In genomic region chr5:131672791-131673190, GRCh38 we compare ENCODE assay signal across 12 cellular contexts. TPM values are rescaled to one million over a fixed set of nuclear protein-coding genes. Genes with fewer than 3 reads are reported as not detected.
A peak's percentile ranks its signal among the peaks of the same experiment; 100 is the strongest.
DNase-seq lines count a peak whose midpoint lies in the region; ATAC-seq, FAIRE-seq and TF ChIP-seq lines count a peak whose summit lies in the region.
"Had no signal": no experiment of that assay in that cellular context is flagged by ENCODE, and none has a peak within 500 bp of the region (broad histone marks: within the 10 kb centered on the region; RNA-seq: fewer than 3 reads in every experiment).

No MANE protein-coding gene starts in this region.

- no peaks in the 10 kb centered on the region for H3K27me3 Mint-ChIP-seq in CD14-positive monocyte (ENCODE audit: low read depth in 3 of 3)
- H3K27me3 Mint-ChIP-seq: activated naive CD4-positive, alpha-beta T cell treated with anti-CD3 and anti-CD28 coated beads, Interleukin-2, amount 50 U/mL, for 24 hours; T-cell had no signal

- H3K4me1 Mint-ChIP-seq in CD14-positive monocyte: peaks cover 3% of the 10 kb centered on the region

- H3K4me1 ChIP-seq in GM12878 (ENCODE audit: control insufficient read depth, insufficient read depth, low read length) (peaks cover 38% of the 10 kb centered on the region), prostate gland (replicated peaks) (peaks cover 12% of the 10 kb centered on the region)

- H3K4me3 Mint-ChIP-seq in CD14-positive monocyte: no peak overlapping the region
- H3K4me3 Mint-ChIP-seq: activated naive CD4-positive, alpha-beta T cell treated with anti-CD3 and anti-CD28 coated beads, Interleukin-2, amount 50 U/mL, for 24 hours; T-cell had no signal

- POLR2A ChIA-PET in GM12878 (lab: Charles Lee): interaction anchor here (1.0 to 1.4 kb wide), 2 partner anchors 9 to 15 kb away, joined by 4 to 5 read pairs; no protein-coding TSS in a partner anchor

- CTCF ChIA-PET in GM12878 (lab: Yijun Ruan, JAX): interaction anchor here (0.6 to 2.9 kb wide), 2 partner anchors 83 to 301 kb away, joined by 3 to 9 read pairs; no protein-coding TSS in a partner anchor

- H3K27me3 ChIP-seq in GM12878 (replicated peaks in 1 of 2; ENCODE audit: control insufficient read depth in 2 of 2, insufficient read depth in 2 of 2, low read length in 1 of 2) (no peaks in the 10 kb centered on the region), prostate gland (replicated peaks; ENCODE audit: insufficient read depth) (no peaks in the 10 kb centered on the region)

- in situ Hi-C loops in GM12878 (cut with MboI): no loop called here

- peak overlapping the region in 2 of 7 donors; percentile 19 to 63 for H3K27ac Mint-ChIP-seq in CD14-positive monocyte

- H3K79me2 ChIP-seq in GM12878 (ENCODE audit: control insufficient read depth, insufficient read depth, low read length): no peaks in the 10 kb centered on the region

- intact Hi-C loops in GM12878 (cut with micrococcal nuclease; ENCODE audit: unreplicated experiment): no loop called here
- intact Hi-C loops in prostate gland (cut with DNase I): loop anchor here (5.0 kb wide), 1 partner anchor 35 kb away; the partner anchor contains the start of gene RAPGEF6
- intact Hi-C loops in CD14-positive monocyte (cut with micrococcal nuclease): no loop called here

- DNase-seq in GM12878 (ENCODE audit: low read depth, low spot score) (no peak), prostate gland (ENCODE audit: low spot score) (no peak), NCI-H2196 (lab: John Stamatoyannopoulos, UW; ENCODE audit: unreplicated experiment) (no peak), OCI-M1 (lab: John Stamatoyannopoulos, UW) (no peak), CD14-positive monocyte (ENCODE audit: low spot score) (no peak)
- DNase-seq: DMS79 treated with DMSO at 0.1 percent for 48 hours, T-cell had no signal

- peak overlapping the region; percentile 69 for H3K4me2 ChIP-seq in GM12878 (ENCODE audit: control insufficient read depth, insufficient read depth)

- H3K27ac ChIP-seq in GM12878 (ENCODE audit: control insufficient read depth, insufficient read depth) (peak overlapping the region; percentile 63), prostate gland (peak overlapping the region; percentile 86 to 92)

- TF ChIP-seq CTCF in GM12878 (IDR thresholded peaks at IDR 0.05 in 2 of 3, conservative IDR thresholded peaks at IDR 0.05 in 1 of 3; ENCODE audit: control insufficient read depth in 2 of 3, extremely low read depth in 1 of 3, insufficient read depth in 1 of 3, low read depth in 3 of 3, low read length in 3 of 3) (no peak), prostate gland (IDR thresholded peaks at IDR 0.05) (no peak), CD14-positive monocyte (IDR thresholded peaks at IDR 0.05) (no peak)

- BruUV-seq in GM12878 (replicated peaks; lab: Mats Ljungman, UMichigan): no TSS peak

- RAD21 ChIA-PET in GM12878 (lab: Charles Lee; ENCODE audit: unreplicated experiment): interaction anchor here (2.2 kb wide), 1 partner anchor 26 kb away, joined by 6 read pairs; no protein-coding TSS in a partner anchor

- peaks cover 74 to 89% of the 10 kb centered on the region in 2 donors for H3K36me3 Mint-ChIP-seq in CD14-positive monocyte

- SMC1A ChIA-PET in GM12878 (lab: Charles Lee; ENCODE audit: uncharacterized antibody, unreplicated experiment): interaction anchor here (1.8 to 3.6 kb wide), 2 partner anchors 17 to 25 kb away, joined by 5 to 16 read pairs; no protein-coding TSS in a partner anchor

- FAIRE-seq in GM12878 (lab: Jason Lieb, UNC): no peak
- FAIRE-seq: H1 had no signal

- no peak overlapping the region for H3K9ac ChIP-seq in GM12878 (ENCODE audit: control insufficient read depth, insufficient read depth, low read length)

- no peak for TF ChIP-seq EP300 in GM12878 (IDR thresholded peaks at IDR 0.05; ENCODE audit: borderline replicate concordance in 1 of 2, control insufficient read depth in 1 of 2, low read depth in 2 of 2, low read length in 2 of 2)

- TF ChIP-seq POLR2A in GM12878 (IDR thresholded peaks at IDR 0.05; ENCODE audit: low read depth, low read length): no peak
- no peak for TF ChIP-seq POLR2A in prostate gland (IDR thresholded peaks at IDR 0.05)

- no peaks in the 10 kb centered on the region for H3K9me3 ChIP-seq in GM12878 (replicated peaks; ENCODE audit: control insufficient read depth, insufficient read depth, low read length)
- no peaks in the 10 kb centered on the region for H3K9me3 ChIP-seq in prostate gland

- TF ChIP-seq RAD21 in GM12878 (IDR thresholded peaks at IDR 0.05; ENCODE audit: insufficient read depth, low read depth, low read length): no peak

- H3K4me3 ChIP-seq in GM12878 (peak overlapping the region; percentile 21; the same call in 1 of the 2 replicates), prostate gland (no peak overlapping the region)

- no peaks in the 10 kb centered on the region for H4K20me1 ChIP-seq in GM12878 (ENCODE audit: control insufficient read depth, insufficient read depth)

- H3K36me3 ChIP-seq in GM12878 (ENCODE audit: control insufficient read depth in 2 of 2, insufficient read depth in 2 of 2, low read length in 1 of 2) (peaks cover 0 to 4% of the 10 kb centered on the region in 2 experiments; a peak in 1 of 4 replicates), prostate gland (peaks cover 0 to 5% of the 10 kb centered on the region in 2 donors)

- peaks cover 0 to 1% (median 0%) of the 10 kb centered on the region in 7 donors for H3K9me3 Mint-ChIP-seq in CD14-positive monocyte
- H3K9me3 Mint-ChIP-seq: activated naive CD4-positive, alpha-beta T cell treated with anti-CD3 and anti-CD28 coated beads, Interleukin-2, amount 50 U/mL, for 24 hours; T-cell had no signal

- H2AFZ ChIP-seq in GM12878 (ENCODE audit: control insufficient read depth, low read depth, low read length): no peak overlapping the region

- 67% methylated on average over 6 of the region's 6 CpGs for WGBS in GM12878 (ENCODE audit: insufficient coverage, insufficient replicate concordance, low lambda C conversion rate, missing lambda C conversion rate)
- WGBS in prostate gland: 29% methylated on average over 6 of the region's 6 CpGs

- peak; percentile 34 for ATAC-seq in GM18502 (IDR thresholded peaks at IDR 0.05; ENCODE audit: poor library complexity, unreplicated experiment)
- peak; percentile 35 for ATAC-seq in HG02623 (IDR thresholded peaks at IDR 0.05; ENCODE audit: unreplicated experiment)
- ATAC-seq in GM12878: peak; percentile 37
- ATAC-seq in HG03039 (IDR thresholded peaks at IDR 0.05; ENCODE audit: unreplicated experiment): no peak
- ATAC-seq: T-cell had no signal

TF ChIP-seq in GM12878, 131 proteins besides CTCF, POLR2A, EP300 and RAD21 (continues in another document):
- TF ChIP-seq BHLHE40 (IDR thresholded peaks at IDR 0.05; ENCODE audit: borderline replicate concordance in 1 of 2, low read depth in 2 of 2, low read length in 1 of 2) (no peak), BMI1 (IDR thresholded peaks at IDR 0.05; ENCODE audit: borderline replicate concordance) (no peak), CREM (IDR thresholded peaks at IDR 0.05; ENCODE audit: low read depth) (0 out of 2 replicates have a peak, but pooled peaks have one; percentile 7), TAF1 (IDR thresholded peaks at IDR 0.05; ENCODE audit: borderline replicate concordance, low read depth, low read length) (no peak), MTA3 (IDR thresholded peaks at IDR 0.05; ENCODE audit: borderline replicate concordance, low read length) (peak; percentile 68; the same call in 1 of the 2 replicates), RUNX3 (IDR thresholded peaks at IDR 0.05; ENCODE audit: low read length) (peak; percentile 21; the same call in 1 of the 2 replicates), IRF3 (IDR thresholded peaks at IDR 0.05) (no peak), EGR1 (IDR thresholded peaks at IDR 0.05; ENCODE audit: borderline replicate concordance in 1 of 2, low read depth in 2 of 2, low read length in 2 of 2) (no peak), SPI1 (IDR thresholded peaks at IDR 0.05; ENCODE audit: borderline replicate concordance, insufficient read depth, low read depth, low read length) (no peak), CEBPB (IDR thresholded peaks at IDR 0.05; ENCODE audit: borderline replicate concordance in 1 of 2, low read depth in 2 of 2, low read length in 2 of 2) (0 out of 4 replicates have a peak, but pooled peaks of 1 of the 2 experiments have one; percentile 36), CBX5 (IDR thresholded peaks at IDR 0.05; ENCODE audit: low read depth) (peak; percentile 74; the same call in 1 of the 2 replicates), FOXM1 (IDR thresholded peaks at IDR 0.05; ENCODE audit: low read depth, low read length) (peak; percentile 65; the same call in 1 of the 2 replicates), MYC (IDR thresholded peaks at IDR 0.05; ENCODE audit: insufficient read depth, insufficient read length, insufficient replicate concordance, low read length, severe bottlenecking) (no peak)

RNA-seq across cellular contexts. Expression of gene RAPGEF6, which starts 37.8 kb away (rescaled TPM):
- total RNA-seq in GM12878 (2013; cell fraction: nucleolus; rRNA removed): 184 and 194 TPM in 2 replicates
- total RNA-seq in GM12878 (2014; rRNA removed) (19.5 and 24.1 TPM in 2 replicates), GM12878 (2014; rRNA removed; fragmentation: Illumina TruSeq; extraction: Trizol) (24.0 and 24.9 TPM in 2 replicates), GM12878 (2021) (18.5 and 19.5 TPM in 2 replicates), prostate gland (10 to 100 TPM; 15.5 to 43.0 TPM)
- 6.1 TPM for polyA plus RNA-seq in GM12878 (2011; ENCODE audit: low read depth)
- polyA plus RNA-seq in GM12878 (2011; rRNA removed) (18.3 and 23.5 TPM in 2 replicates), GM12878 (2014; fragmentation: Illumina TruSeq; extraction: Trizol) (14.1 and 15.9 TPM in 2 replicates), GM12878 (2014; fragmentation: Nextera tagmentation; extraction: Ambion mirVana) (1 to 10 TPM; 2.9 to 4.9 TPM), GM12878 (2014; rRNA removed) (7.8 and 8.1 TPM in 2 replicates), GM12878 (2016; fragmentation: Nextera tagmentation; extraction: Ambion mirVana) (10 to 100 TPM; 13.3 to 14.3 TPM), CD14-positive monocyte (1 to 10 TPM; 2.9 to 4.8 TPM)
- 8.8 and 10.4 TPM in 2 replicates for polyA plus RNA-seq in GM12878 (2011; cell fraction: cytosol; rRNA removed)
- polyA plus RNA-seq in GM12878 (2011; cell fraction: nucleus; rRNA removed): 20.8 and 23.0 TPM in 2 replicates
- polyA plus RNA-seq in GM12878 (2012): 6.8 and 9.5 TPM in 2 replicates
- polyA minus RNA-seq in GM12878 (2011; rRNA and poly(A)+ RNA removed): 78.5 and 126 TPM in 2 replicates
- polyA minus RNA-seq in GM12878 (2011; cell fraction: cytosol; rRNA and poly(A)+ RNA removed): 14.2 and 15.8 TPM in 2 replicates
- 58.8 and 80.8 TPM in 2 replicates for polyA minus RNA-seq in GM12878 (2011; cell fraction: nucleus; rRNA and poly(A)+ RNA removed)
